Comparison of ENCODE assay signal across 9 cellular contexts in genomic region chr7:102592477-102593017, GRCh38. TPM values are rescaled to one million over a fixed set of nuclear protein-coding genes. Genes with fewer than 3 reads are reported as not detected.
DNase-seq lines count a peak whose midpoint lies in the region; ATAC-seq, FAIRE-seq and TF ChIP-seq lines count a peak whose summit lies in the region.
"Not testable (repeated sequence)": the region's sequence is repeated elsewhere in the genome, so short reads cannot be mapped to it uniquely, and the experiment has no call there.
"Had no signal": no experiment of that assay in that cellular context is flagged by ENCODE, and none has a peak within 500 bp of the region (broad histone marks: within the 10 kb centered on the region; RNA-seq: fewer than 3 reads in every experiment).

No MANE protein-coding gene starts in this region.

- H3K27ac Mint-ChIP-seq in T-cell; activated T-cell treated with anti-CD3 and anti-CD28 coated beads, Interleukin-2, amount 50 U/mL, for 72 hours; type B pancreatic cell: not testable (repeated sequence)

- intact Hi-C loops in cardiac septum (cut with DNase I); pancreas (cut with DNase I): not testable (repeated sequence)

- TF ChIP-seq CTCF in pancreas (IDR thresholded peaks at IDR 0.05); type B pancreatic cell (conservative IDR thresholded peaks at IDR 0.05): not testable (repeated sequence)

- H3K9me3 Mint-ChIP-seq in T-cell; activated T-cell treated with anti-CD3 and anti-CD28 coated beads, Interleukin-2, amount 50 U/mL, for 72 hours; type B pancreatic cell: not testable (repeated sequence)

- H3K27me3 ChIP-seq in pancreas = not testable (repeated sequence)

- CTCF ChIA-PET in T-cell (lab: Charles Lee) = not testable (repeated sequence)

- H3K4me1 ChIP-seq in pancreas = not testable (repeated sequence)

- POLR2A ChIA-PET in T-cell (lab: Charles Lee) = not testable (repeated sequence)

- not testable (repeated sequence) for H3K4me3 ChIP-seq in pancreas

- H3K9me3 ChIP-seq in pancreas = not testable (repeated sequence)

- WGBS in pancreas, 2 donors = 7 to 11% methylated on average over 6 of the region's 26 CpGs

- DNase-seq in T-cell (peak; percentile 21 to 83 (median 54)), cardiac septum (ENCODE audit: low spot score) (peak; percentile 77), pancreas (peak; percentile 78 to 98 (median 95)), type B pancreatic cell (ENCODE audit: extremely low spot score, unreplicated experiment) (peak; percentile 67)
- DNase-seq in activated T-cell treated with anti-CD3 and anti-CD28 coated beads, Interleukin-2, amount 50 U/mL, for 72 hours = not testable (repeated sequence)

- not testable (repeated sequence) for H3K4me1 Mint-ChIP-seq in T-cell; activated T-cell treated with anti-CD3 and anti-CD28 coated beads, Interleukin-2, amount 50 U/mL, for 72 hours (ENCODE audit: low read depth); type B pancreatic cell (ENCODE audit: unreplicated experiment)

- ATAC-seq in GM18868 (IDR thresholded peaks at IDR 0.05; ENCODE audit: unreplicated experiment) (peak; percentile 73), GM21717 (IDR thresholded peaks at IDR 0.05; ENCODE audit: unreplicated experiment) (peak; percentile 34), HG03095 (IDR thresholded peaks at IDR 0.05; ENCODE audit: unreplicated experiment) (peak; percentile 42), T-cell (replicated peaks in 1 of 4) (peak; percentile 58 to 65 (median 60)), pancreas (peak; percentile 82 to 92 (median 84))
- peak; percentile 65 to 72 for ATAC-seq in activated T-cell treated with anti-CD3 and anti-CD28 coated beads, Interleukin-2, amount 50 U/mL, for 72 hours (replicated peaks in 1 of 2)

- H3K27me3 Mint-ChIP-seq in T-cell; activated T-cell treated with anti-CD3 and anti-CD28 coated beads, Interleukin-2, amount 50 U/mL, for 72 hours (ENCODE audit: low read depth); type B pancreatic cell: not testable (repeated sequence)

- H3K36me3 Mint-ChIP-seq in T-cell; activated T-cell treated with anti-CD3 and anti-CD28 coated beads, Interleukin-2, amount 50 U/mL, for 72 hours (ENCODE audit: insufficient read depth in 2 of 2); type B pancreatic cell: not testable (repeated sequence)

- H3K36me3 ChIP-seq in pancreas = not testable (repeated sequence)

- H3K27ac ChIP-seq in pancreas = not testable (repeated sequence)

- not testable (repeated sequence) for FAIRE-seq in pancreas (lab: Jason Lieb, UNC)

- H3K4me3 Mint-ChIP-seq in T-cell; activated T-cell treated with anti-CD3 and anti-CD28 coated beads, Interleukin-2, amount 50 U/mL, for 72 hours; type B pancreatic cell: not testable (repeated sequence)

RNA-seq across cellular contexts. Expression of gene POLR2J3, which starts 20.2 kb away (rescaled TPM):
- 100 to 1,000 TPM in 2 of 5 donors, 10 to 100 TPM in 3; 71.3 to 228 (median 97.5) TPM for total RNA-seq in T-cell
- 10 to 100 TPM; 37.5 to 67.1 TPM for total RNA-seq in activated T-cell treated with anti-CD3 and anti-CD28 coated beads, Interleukin-2, amount 50 U/mL, for 72 hours
- 18.9 TPM for total RNA-seq in cardiac septum
- total RNA-seq in pancreas = 10 to 100 TPM in 5 of 6 donors, 1 to 10 TPM in 1; 8.3 to 18.8 (median 11.9) TPM
- polyA plus RNA-seq in pancreas = 100 to 1,000 TPM in 1 of 2 donors, 10 to 100 TPM in 1; 49.5 to 116 TPM
- total RNA-seq in type B pancreatic cell (ENCODE audit: low replicate concordance) = 13.2 and 24.0 TPM in 2 replicates

RNA-seq across cellular contexts. Expression of gene RASA4, which starts 24.0 kb away (rescaled TPM):
- 10 to 100 TPM; 63.3 to 89.0 (median 71.6) TPM for total RNA-seq in T-cell
- total RNA-seq in activated T-cell treated with anti-CD3 and anti-CD28 coated beads, Interleukin-2, amount 50 U/mL, for 72 hours = 10 to 100 TPM; 52.0 to 79.2 TPM
- 40.9 TPM for total RNA-seq in cardiac septum
- 10 to 100 TPM in 5 of 6 donors, 1 to 10 TPM in 1; 8.7 to 33.8 (median 18.1) TPM for total RNA-seq in pancreas
- 100 to 1,000 TPM in 1 of 2 donors, 10 to 100 TPM in 1; 60.8 to 128 TPM for polyA plus RNA-seq in pancreas
- total RNA-seq in type B pancreatic cell (ENCODE audit: low replicate concordance) = 14.6 and 23.5 TPM in 2 replicates

RNA-seq across cellular contexts. Expression of gene SPDYE2, which starts 41.5 kb away (rescaled TPM):
- total RNA-seq in T-cell (under 1 TPM; 0.35 to 0.77 (median 0.58) TPM), cardiac septum (not detected), pancreas (under 1 TPM in 4 of 6 donors, not detected in 2; 0.12 to 0.19 (median 0.13) TPM), type B pancreatic cell (ENCODE audit: low replicate concordance) (not detected in 2 replicates)
- not detected for total RNA-seq in activated T-cell treated with anti-CD3 and anti-CD28 coated beads, Interleukin-2, amount 50 U/mL, for 72 hours
- polyA plus RNA-seq in pancreas = under 1 TPM; 0.21 to 0.34 TPM
- total RNA-seq: vagina had no signal

RNA-seq across cellular contexts. Expression of gene UPK3BL2, which starts 49.1 kb away (rescaled TPM):
- total RNA-seq in T-cell (100 to 1,000 TPM in 1 of 5 donors, 10 to 100 TPM in 4; 34.6 to 115 (median 65.8) TPM), cardiac septum (7.7 TPM), pancreas (10 to 100 TPM in 1 of 6 donors, 1 to 10 TPM in 5; 6.0 to 10.9 (median 6.7) TPM), type B pancreatic cell (ENCODE audit: low replicate concordance) (19.5 and 19.8 TPM in 2 replicates)
- total RNA-seq in activated T-cell treated with anti-CD3 and anti-CD28 coated beads, Interleukin-2, amount 50 U/mL, for 72 hours = 10 to 100 TPM; 24.8 to 37.9 TPM
- 10 to 100 TPM; 20.3 to 38.4 TPM for polyA plus RNA-seq in pancreas

RNA-seq across cellular contexts. Expression of gene UPK3BL1, which starts 50.0 kb away (rescaled TPM):
- total RNA-seq in T-cell = 100 to 1,000 TPM in 2 of 5 donors, 10 to 100 TPM in 3; 39.0 to 128 (median 47.3) TPM
- 10 to 100 TPM; 13.3 to 58.8 TPM for total RNA-seq in activated T-cell treated with anti-CD3 and anti-CD28 coated beads, Interleukin-2, amount 50 U/mL, for 72 hours
- 10.3 TPM for total RNA-seq in cardiac septum
- 10 to 100 TPM in 2 of 6 donors, 1 to 10 TPM in 4; 2.9 to 11.8 (median 5.5) TPM for total RNA-seq in pancreas
- 100 to 1,000 TPM in 1 of 2 donors, 10 to 100 TPM in 1; 72.2 to 168 TPM for polyA plus RNA-seq in pancreas
- 53.3 and 77.1 TPM in 2 replicates for total RNA-seq in type B pancreatic cell (ENCODE audit: low replicate concordance)
